2 cellular contexts compared by ENCODE assay signal in the genomic region with DNA sequence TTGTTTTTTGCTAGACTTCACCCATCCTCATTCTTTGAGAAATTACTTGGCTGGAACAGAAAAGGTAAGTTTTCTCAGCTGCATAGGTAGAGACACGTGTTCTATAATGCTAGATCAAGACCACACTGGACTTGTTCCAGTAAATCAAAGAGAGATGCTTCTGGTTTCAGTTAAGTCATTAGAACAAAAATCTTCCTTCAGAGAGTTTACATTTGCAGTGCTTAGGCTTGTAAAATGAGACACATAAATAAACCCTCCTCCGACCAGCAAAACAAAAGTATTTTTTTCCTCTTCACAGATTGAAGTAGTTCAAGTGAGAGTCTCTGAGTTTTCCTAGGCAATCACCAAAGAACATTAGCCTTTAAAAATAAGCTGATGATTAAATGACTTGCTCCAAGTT.
TF ChIP-seq lines count a peak whose summit lies in the region.

No MANE protein-coding gene starts in this region.

TF ChIP-seq in GM12878, 131 proteins besides CTCF, POLR2A, EP300 and RAD21:
- TF ChIP-seq, protein P1, sequence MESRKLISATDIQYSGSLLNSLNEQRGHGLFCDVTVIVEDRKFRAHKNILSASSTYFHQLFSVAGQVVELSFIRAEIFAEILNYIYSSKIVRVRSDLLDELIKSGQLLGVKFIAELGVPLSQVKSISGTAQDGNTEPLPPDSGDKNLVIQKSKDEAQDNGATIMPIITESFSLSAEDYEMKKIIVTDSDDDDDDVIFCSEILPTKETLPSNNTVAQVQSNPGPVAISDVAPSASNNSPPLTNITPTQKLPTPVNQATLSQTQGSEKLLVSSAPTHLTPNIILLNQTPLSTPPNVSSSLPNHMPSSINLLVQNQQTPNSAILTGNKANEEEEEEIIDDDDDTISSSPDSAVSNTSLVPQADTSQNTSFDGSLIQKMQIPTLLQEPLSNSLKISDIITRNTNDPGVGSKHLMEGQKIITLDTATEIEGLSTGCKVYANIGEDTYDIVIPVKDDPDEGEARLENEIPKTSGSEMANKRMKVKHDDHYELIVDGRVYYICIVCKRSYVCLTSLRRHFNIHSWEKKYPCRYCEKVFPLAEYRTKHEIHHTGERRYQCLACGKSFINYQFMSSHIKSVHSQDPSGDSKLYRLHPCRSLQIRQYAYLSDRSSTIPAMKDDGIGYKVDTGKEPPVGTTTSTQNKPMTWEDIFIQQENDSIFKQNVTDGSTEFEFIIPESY (IDR thresholded peaks at IDR 0.05): no peak
- no peak for TF ChIP-seq ZZZ3 (IDR thresholded peaks at IDR 0.05; ENCODE audit: control insufficient read depth, insufficient read length, low read depth)
- TF ChIP-seq SREBF2 (IDR thresholded peaks at IDR 0.05; ENCODE audit: low read length): no peak
- no peak for TF ChIP-seq SIX5 (IDR thresholded peaks at IDR 0.05; ENCODE audit: low read depth, low read length, severe bottlenecking)
- no peak for TF ChIP-seq JUNB (IDR thresholded peaks at IDR 0.05)
- no peak for TF ChIP-seq CREM (IDR thresholded peaks at IDR 0.05; ENCODE audit: low read depth)
- no peak for TF ChIP-seq SUZ12 (IDR thresholded peaks at IDR 0.05; ENCODE audit: unreplicated experiment)
- no peak for TF ChIP-seq RB1 (IDR thresholded peaks at IDR 0.05; ENCODE audit: borderline replicate concordance)
TF ChIP-seq in GM12878: peak in this region for 0.

TF ChIP-seq in SK-N-SH treated with all-trans-retinoic acid at 6 μM for 48 hours, 23 proteins besides CTCF, POLR2A, EP300 and RAD21:
- TF ChIP-seq, protein P2, sequence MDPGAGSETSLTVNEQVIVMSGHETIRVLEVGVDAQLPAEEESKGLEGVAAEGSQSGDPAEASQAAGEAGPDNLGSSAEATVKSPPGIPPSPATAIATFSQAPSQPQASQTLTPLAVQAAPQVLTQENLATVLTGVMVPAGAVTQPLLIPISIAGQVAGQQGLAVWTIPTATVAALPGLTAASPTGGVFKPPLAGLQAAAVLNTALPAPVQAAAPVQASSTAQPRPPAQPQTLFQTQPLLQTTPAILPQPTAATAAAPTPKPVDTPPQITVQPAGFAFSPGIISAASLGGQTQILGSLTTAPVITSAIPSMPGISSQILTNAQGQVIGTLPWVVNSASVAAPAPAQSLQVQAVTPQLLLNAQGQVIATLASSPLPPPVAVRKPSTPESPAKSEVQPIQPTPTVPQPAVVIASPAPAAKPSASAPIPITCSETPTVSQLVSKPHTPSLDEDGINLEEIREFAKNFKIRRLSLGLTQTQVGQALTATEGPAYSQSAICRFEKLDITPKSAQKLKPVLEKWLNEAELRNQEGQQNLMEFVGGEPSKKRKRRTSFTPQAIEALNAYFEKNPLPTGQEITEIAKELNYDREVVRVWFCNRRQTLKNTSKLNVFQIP (CRISPR knock-in tag; IDR thresholded peaks at IDR 0.05; ENCODE audit: borderline replicate concordance, low read depth): no peak
- no peak for TF ChIP-seq ZNF70 (CRISPR knock-in tag; IDR thresholded peaks at IDR 0.05)
- TF ChIP-seq PPARA (CRISPR knock-in tag; IDR thresholded peaks at IDR 0.05; ENCODE audit: borderline replicate concordance): no peak
- no peak for TF ChIP-seq ZFP30 (CRISPR knock-in tag; IDR thresholded peaks at IDR 0.05)
- no peak for TF ChIP-seq RARB (CRISPR knock-in tag; IDR thresholded peaks at IDR 0.05)
- TF ChIP-seq BACH2 (CRISPR knock-in tag; IDR thresholded peaks at IDR 0.05; ENCODE audit: borderline replicate concordance): no peak
- no peak for TF ChIP-seq TCF4 (CRISPR knock-in tag; IDR thresholded peaks at IDR 0.05; ENCODE audit: borderline replicate concordance)
- no peak for TF ChIP-seq OSR1 (CRISPR knock-in tag; IDR thresholded peaks at IDR 0.05)
- no peak for TF ChIP-seq GLIS3 (CRISPR knock-in tag; IDR thresholded peaks at IDR 0.05)
- TF ChIP-seq, protein P3, sequence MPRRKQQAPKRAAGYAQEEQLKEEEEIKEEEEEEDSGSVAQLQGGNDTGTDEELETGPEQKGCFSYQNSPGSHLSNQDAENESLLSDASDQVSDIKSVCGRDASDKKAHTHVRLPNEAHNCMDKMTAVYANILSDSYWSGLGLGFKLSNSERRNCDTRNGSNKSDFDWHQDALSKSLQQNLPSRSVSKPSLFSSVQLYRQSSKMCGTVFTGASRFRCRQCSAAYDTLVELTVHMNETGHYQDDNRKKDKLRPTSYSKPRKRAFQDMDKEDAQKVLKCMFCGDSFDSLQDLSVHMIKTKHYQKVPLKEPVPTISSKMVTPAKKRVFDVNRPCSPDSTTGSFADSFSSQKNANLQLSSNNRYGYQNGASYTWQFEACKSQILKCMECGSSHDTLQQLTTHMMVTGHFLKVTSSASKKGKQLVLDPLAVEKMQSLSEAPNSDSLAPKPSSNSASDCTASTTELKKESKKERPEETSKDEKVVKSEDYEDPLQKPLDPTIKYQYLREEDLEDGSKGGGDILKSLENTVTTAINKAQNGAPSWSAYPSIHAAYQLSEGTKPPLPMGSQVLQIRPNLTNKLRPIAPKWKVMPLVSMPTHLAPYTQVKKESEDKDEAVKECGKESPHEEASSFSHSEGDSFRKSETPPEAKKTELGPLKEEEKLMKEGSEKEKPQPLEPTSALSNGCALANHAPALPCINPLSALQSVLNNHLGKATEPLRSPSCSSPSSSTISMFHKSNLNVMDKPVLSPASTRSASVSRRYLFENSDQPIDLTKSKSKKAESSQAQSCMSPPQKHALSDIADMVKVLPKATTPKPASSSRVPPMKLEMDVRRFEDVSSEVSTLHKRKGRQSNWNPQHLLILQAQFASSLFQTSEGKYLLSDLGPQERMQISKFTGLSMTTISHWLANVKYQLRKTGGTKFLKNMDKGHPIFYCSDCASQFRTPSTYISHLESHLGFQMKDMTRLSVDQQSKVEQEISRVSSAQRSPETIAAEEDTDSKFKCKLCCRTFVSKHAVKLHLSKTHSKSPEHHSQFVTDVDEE (CRISPR knock-in tag; IDR thresholded peaks at IDR 0.05): no peak
- TF ChIP-seq, protein P4, sequence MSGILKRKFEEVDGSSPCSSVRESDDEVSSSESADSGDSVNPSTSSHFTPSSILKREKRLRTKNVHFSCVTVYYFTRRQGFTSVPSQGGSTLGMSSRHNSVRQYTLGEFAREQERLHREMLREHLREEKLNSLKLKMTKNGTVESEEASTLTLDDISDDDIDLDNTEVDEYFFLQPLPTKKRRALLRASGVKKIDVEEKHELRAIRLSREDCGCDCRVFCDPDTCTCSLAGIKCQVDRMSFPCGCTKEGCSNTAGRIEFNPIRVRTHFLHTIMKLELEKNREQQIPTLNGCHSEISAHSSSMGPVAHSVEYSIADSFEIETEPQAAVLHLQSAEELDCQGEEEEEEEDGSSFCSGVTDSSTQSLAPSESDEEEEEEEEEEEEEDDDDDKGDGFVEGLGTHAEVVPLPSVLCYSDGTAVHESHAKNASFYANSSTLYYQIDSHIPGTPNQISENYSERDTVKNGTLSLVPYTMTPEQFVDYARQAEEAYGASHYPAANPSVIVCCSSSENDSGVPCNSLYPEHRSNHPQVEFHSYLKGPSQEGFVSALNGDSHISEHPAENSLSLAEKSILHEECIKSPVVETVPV (CRISPR knock-in tag; IDR thresholded peaks at IDR 0.05): no peak
- no peak for TF ChIP-seq SNAI2 (CRISPR knock-in tag; IDR thresholded peaks at IDR 0.05)
- TF ChIP-seq, protein P5, sequence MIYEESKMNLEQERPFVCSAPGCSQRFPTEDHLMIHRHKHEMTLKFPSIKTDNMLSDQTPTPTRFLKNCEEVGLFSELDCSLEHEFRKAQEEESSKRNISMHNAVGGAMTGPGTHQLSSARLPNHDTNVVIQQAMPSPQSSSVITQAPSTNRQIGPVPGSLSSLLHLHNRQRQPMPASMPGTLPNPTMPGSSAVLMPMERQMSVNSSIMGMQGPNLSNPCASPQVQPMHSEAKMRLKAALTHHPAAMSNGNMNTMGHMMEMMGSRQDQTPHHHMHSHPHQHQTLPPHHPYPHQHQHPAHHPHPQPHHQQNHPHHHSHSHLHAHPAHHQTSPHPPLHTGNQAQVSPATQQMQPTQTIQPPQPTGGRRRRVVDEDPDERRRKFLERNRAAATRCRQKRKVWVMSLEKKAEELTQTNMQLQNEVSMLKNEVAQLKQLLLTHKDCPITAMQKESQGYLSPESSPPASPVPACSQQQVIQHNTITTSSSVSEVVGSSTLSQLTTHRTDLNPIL (CRISPR knock-in tag; IDR thresholded peaks at IDR 0.05; ENCODE audit: low read depth): no peak
- no peak for TF ChIP-seq ZFP3 (CRISPR knock-in tag; IDR thresholded peaks at IDR 0.05)
- TF ChIP-seq CSDC2 (CRISPR knock-in tag; IDR thresholded peaks at IDR 0.05): no peak
- TF ChIP-seq ISL1 (CRISPR knock-in tag; IDR thresholded peaks at IDR 0.05): no peak
- TF ChIP-seq, protein P6, sequence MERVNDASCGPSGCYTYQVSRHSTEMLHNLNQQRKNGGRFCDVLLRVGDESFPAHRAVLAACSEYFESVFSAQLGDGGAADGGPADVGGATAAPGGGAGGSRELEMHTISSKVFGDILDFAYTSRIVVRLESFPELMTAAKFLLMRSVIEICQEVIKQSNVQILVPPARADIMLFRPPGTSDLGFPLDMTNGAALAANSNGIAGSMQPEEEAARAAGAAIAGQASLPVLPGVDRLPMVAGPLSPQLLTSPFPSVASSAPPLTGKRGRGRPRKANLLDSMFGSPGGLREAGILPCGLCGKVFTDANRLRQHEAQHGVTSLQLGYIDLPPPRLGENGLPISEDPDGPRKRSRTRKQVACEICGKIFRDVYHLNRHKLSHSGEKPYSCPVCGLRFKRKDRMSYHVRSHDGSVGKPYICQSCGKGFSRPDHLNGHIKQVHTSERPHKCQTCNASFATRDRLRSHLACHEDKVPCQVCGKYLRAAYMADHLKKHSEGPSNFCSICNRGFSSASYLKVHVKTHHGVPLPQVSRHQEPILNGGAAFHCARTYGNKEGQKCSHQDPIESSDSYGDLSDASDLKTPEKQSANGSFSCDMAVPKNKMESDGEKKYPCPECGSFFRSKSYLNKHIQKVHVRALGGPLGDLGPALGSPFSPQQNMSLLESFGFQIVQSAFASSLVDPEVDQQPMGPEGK (CRISPR knock-in tag; IDR thresholded peaks at IDR 0.05; ENCODE audit: borderline replicate concordance): no peak
